In genomic region chr2:190359896-190360376, GRCh38 we compare ENCODE assay signal across 8 cellular contexts. TPM values are rescaled to one million over a fixed set of nuclear protein-coding genes. Genes with fewer than 3 reads are reported as not detected.
DNase-seq lines count a peak whose midpoint lies in the region; ATAC-seq and TF ChIP-seq lines count a peak whose summit lies in the region.

No MANE protein-coding gene starts in this region.

- H2AFZ ChIP-seq in MM.1S (ENCODE audit: low read length) (peak overlapping the region; percentile 91), neuronal stem cell (ENCODE audit: low read length) (peak overlapping the region; percentile 73)

- no peak overlapping the region for H4K8ac ChIP-seq in neuronal stem cell (ENCODE audit: low read depth, low read length)

- intact Hi-C loops in lower leg skin (cut with DNase I; ENCODE audit: low total_unique reads): no loop called here

- no peak overlapping the region for H2BK12ac ChIP-seq in neuronal stem cell (ENCODE audit: low read length)

- TF ChIP-seq CTCF in MM.1S (IDR thresholded peaks at IDR 0.05; ENCODE audit: low read length) (no peak), lower leg skin (IDR thresholded peaks at IDR 0.05) (no peak)

- peaks cover 28% of the 10 kb centered on the region for H3K4me1 Mint-ChIP-seq in activated T-cell treated with anti-CD3 and anti-CD28 coated beads, Interleukin-2, amount 50 U/mL, for 4 hours (ENCODE audit: low read depth)

- WGBS in neuronal stem cell (ENCODE audit: extremely low coverage in 2 of 2, insufficient read length in 2 of 2, insufficient replicate concordance in 1 of 2), 2 donors: no CpG with 5 or more reads among the region's 6 CpGs
- 1 to 2% methylated on average over 6 of the region's 6 CpGs for WGBS in lower leg skin, 2 donors

- no peaks in the 10 kb centered on the region for H3K79me2 ChIP-seq in MM.1S (ENCODE audit: low read length)

- H3K4me1 ChIP-seq in MM.1S (ENCODE audit: low read length) (no peaks in the 10 kb centered on the region), neuronal stem cell (ENCODE audit: control insufficient read depth in 2 of 2, insufficient read depth in 1 of 2, low read depth in 1 of 2, low read length in 2 of 2) (peaks cover 3 to 4% of the 10 kb centered on the region in 2 donors)

- no peaks in the 10 kb centered on the region for H3K27me3 Mint-ChIP-seq in activated T-cell treated with anti-CD3 and anti-CD28 coated beads, Interleukin-2, amount 50 U/mL, for 4 hours (ENCODE audit: low read depth)

- H2BK15ac ChIP-seq in neuronal stem cell (ENCODE audit: low read length): no peak overlapping the region

- peak overlapping the region; percentile 57; the same call in 1 of the 2 replicates for H3K27ac ChIP-seq in MM.1S (ENCODE audit: low read length)
- no peak overlapping the region for H3K27ac ChIP-seq in neuronal stem cell (replicated peaks; ENCODE audit: low read length)

- H3K27me3 ChIP-seq in MM.1S (replicated peaks; ENCODE audit: insufficient read depth, low read length) (no peaks in the 10 kb centered on the region), neuronal stem cell (ENCODE audit: control insufficient read depth in 3 of 3, insufficient read depth in 3 of 3, low read depth in 1 of 3, low read length in 3 of 3) (no peaks in the 10 kb centered on the region)

- no peaks in the 10 kb centered on the region for H3K36me3 Mint-ChIP-seq in activated T-cell treated with anti-CD3 and anti-CD28 coated beads, Interleukin-2, amount 50 U/mL, for 4 hours (ENCODE audit: insufficient read depth)

- no peaks in the 10 kb centered on the region for H3K9me3 ChIP-seq in MM.1S (replicated peaks; ENCODE audit: insufficient read depth, low read length)
- H3K9me3 ChIP-seq in neuronal stem cell (replicated peaks in 1 of 2; ENCODE audit: control insufficient read depth in 2 of 2, insufficient read depth in 1 of 2, low read depth in 1 of 2, low read length in 2 of 2): no peaks in the 10 kb centered on the region

- no peak for TF ChIP-seq POLR2A in lower leg skin (IDR thresholded peaks at IDR 0.05)

- H3K4me3 ChIP-seq in MM.1S (ENCODE audit: low read length): peak overlapping the region; percentile 68
- H3K4me3 ChIP-seq in neuronal stem cell (ENCODE audit: low read length in 2 of 2): no peak overlapping the region
- no peak overlapping the region for H3K4me3 ChIP-seq in lower leg skin (ENCODE audit: low read depth, poor library complexity, severe bottlenecking)

- H2BK120ac ChIP-seq in neuronal stem cell (ENCODE audit: low read depth, low read length): no peak overlapping the region

- no peak overlapping the region for H3K4ac ChIP-seq in neuronal stem cell (ENCODE audit: low read length)

- no peaks in the 10 kb centered on the region for H4K20me1 ChIP-seq in MM.1S (ENCODE audit: insufficient read depth, low read length)

- peak overlapping the region; percentile 51; the same call in 1 of the 2 replicates for H3K9ac ChIP-seq in MM.1S (ENCODE audit: low read length)
- H3K9ac ChIP-seq in neuronal stem cell (ENCODE audit: low read depth, low read length, poor library complexity): no peak overlapping the region

- H3K9me2 ChIP-seq in MM.1S (replicated peaks; ENCODE audit: insufficient read depth, low read length): no peaks in the 10 kb centered on the region

- H3K4me3 Mint-ChIP-seq in activated T-cell treated with anti-CD3 and anti-CD28 coated beads, Interleukin-2, amount 50 U/mL, for 4 hours: peak overlapping the region; percentile 85

- H4K91ac ChIP-seq in neuronal stem cell (ENCODE audit: low read depth, low read length, poor library complexity): no peak overlapping the region

- no peaks in the 10 kb centered on the region for H3K9me3 Mint-ChIP-seq in activated T-cell treated with anti-CD3 and anti-CD28 coated beads, Interleukin-2, amount 50 U/mL, for 4 hours

- H3K36me3 ChIP-seq in MM.1S (replicated peaks; ENCODE audit: insufficient read depth, low read length) (no peaks in the 10 kb centered on the region), neuronal stem cell (replicated peaks in 1 of 2; ENCODE audit: control insufficient read depth in 2 of 2, insufficient read depth in 2 of 2, low read length in 2 of 2) (no peaks in the 10 kb centered on the region)

- peak; percentile 93 for ATAC-seq in GM21576 (IDR thresholded peaks at IDR 0.05; ENCODE audit: unreplicated experiment)
- ATAC-seq in activated T-cell treated with anti-CD3 and anti-CD28 coated beads, Interleukin-2, amount 50 U/mL, for 4 hours: peak; percentile 80 to 93

- DNase-seq in EL (peak; percentile 63), MM.1S (peak; percentile 59), fibroblast of peridontal ligament (ENCODE audit: extremely low read depth) (peak; percentile 87), neuronal stem cell (ENCODE audit: low spot score) (no peak), NCI-H524 (lab: John Stamatoyannopoulos, UW) (no peak), lower leg skin (ENCODE audit: low spot score in 2 of 2) (no peak)
- DNase-seq in activated T-cell treated with anti-CD3 and anti-CD28 coated beads, Interleukin-2, amount 50 U/mL, for 4 hours: peak; percentile 17

- H2BK5ac ChIP-seq in neuronal stem cell (ENCODE audit: low read length): no peak overlapping the region

- H3K18ac ChIP-seq in neuronal stem cell (ENCODE audit: low read length): no peak overlapping the region

- H3K4me2 ChIP-seq in MM.1S (ENCODE audit: low read depth, low read length): peak overlapping the region; percentile 76
- no peak overlapping the region for H3K4me2 ChIP-seq in neuronal stem cell (ENCODE audit: insufficient read depth, low read length, poor library complexity, severe bottlenecking)

- no peak overlapping the region for H2AK5ac ChIP-seq in neuronal stem cell (ENCODE audit: low read depth, low read length)

- H3F3A ChIP-seq in MM.1S (ENCODE audit: insufficient read depth, low read length): peaks cover 6% of the 10 kb centered on the region

- H3K14ac ChIP-seq in neuronal stem cell (ENCODE audit: low read length): no peak overlapping the region

- no peaks in the 10 kb centered on the region for H3K79me1 ChIP-seq in neuronal stem cell (ENCODE audit: low read depth, low read length)

- H3K23ac ChIP-seq in neuronal stem cell (ENCODE audit: low read depth, low read length, poor library complexity): no peak overlapping the region

RNA-seq across cellular contexts. Expression of gene INPP1, which starts 16.5 kb away (rescaled TPM):
- total RNA-seq in activated T-cell treated with anti-CD3 and anti-CD28 coated beads, Interleukin-2, amount 50 U/mL, for 4 hours: 1 to 10 TPM; 3.6 to 4.3 (median 3.6) TPM
- polyA plus RNA-seq in neuronal stem cell (2013, experiment 1 of 2): 3.9 TPM
- polyA plus RNA-seq in neuronal stem cell (2013, experiment 2 of 2): 3.7 TPM
- total RNA-seq in lower leg skin: 10 to 100 TPM; 10.9 to 12.0 (median 11.9) TPM

RNA-seq across cellular contexts. Expression of gene HIBCH, which starts 40.3 kb away (rescaled TPM):
- 10 to 100 TPM; 17.6 to 28.2 (median 23.1) TPM for total RNA-seq in activated T-cell treated with anti-CD3 and anti-CD28 coated beads, Interleukin-2, amount 50 U/mL, for 4 hours
- 36.0 TPM for polyA plus RNA-seq in neuronal stem cell (2013, experiment 1 of 2)
- polyA plus RNA-seq in neuronal stem cell (2013, experiment 2 of 2): 37.8 TPM
- 10 to 100 TPM; 10.0 to 21.4 (median 18.4) TPM for total RNA-seq in lower leg skin

RNA-seq across cellular contexts. Expression of gene MFSD6, which starts 48.2 kb away (rescaled TPM):
- total RNA-seq in activated T-cell treated with anti-CD3 and anti-CD28 coated beads, Interleukin-2, amount 50 U/mL, for 4 hours: 10 to 100 TPM; 38.2 to 42.1 (median 41.0) TPM
- 0.77 TPM for polyA plus RNA-seq in neuronal stem cell (2013, experiment 1 of 2)
- polyA plus RNA-seq in neuronal stem cell (2013, experiment 2 of 2): 0.62 TPM
- 100 to 1,000 TPM; 184 to 265 (median 208) TPM for total RNA-seq in lower leg skin

Comparison
In these comparisons a context has a peak if more than half of its experiments do, and no peak if none do; other contexts are left out.
1. DNase-seq: peak in EL (single experiment), MM.1S (single experiment), activated T-cell treated with anti-CD3 and anti-CD28 coated beads, Interleukin-2, amount 50 U/mL, for 4 hours (single experiment) and fibroblast of peridontal ligament (single experiment); none in neuronal stem cell (single experiment), NCI-H524 (0 of 2) and lower leg skin (0 of 2).
2. RNA of gene MFSD6, which starts 48.2 kb away (total RNA-seq): 184 to 265 TPM in lower leg skin; 38.2 to 42.1 TPM in activated T-cell treated with anti-CD3 and anti-CD28 coated beads, Interleukin-2, amount 50 U/mL, for 4 hours; every median in the first group is over 4 times any median in the second.